In genomic region chr18:7062844-7063243, GRCh38 we compare ENCODE assay signal across 25 cellular contexts. TPM values are rescaled to one million over a fixed set of nuclear protein-coding genes. Genes with fewer than 3 reads are reported as not detected.
"Had no signal": no experiment of that assay in that cellular context is flagged by ENCODE, and none has a peak within 500 bp of the region (broad histone marks: within the 10 kb centered on the region; RNA-seq: fewer than 3 reads in every experiment).

No MANE protein-coding gene starts in this region.

- H3K9me3 ChIP-seq: adrenal gland, MG63, Peyer's patch, SJCRH30, SK-N-SH had no signal

- H3K4me3 Mint-ChIP-seq: activated CD4-positive, alpha-beta T cell treated with anti-CD3 and anti-CD28 coated beads for 36 hours; activated CD8-positive, alpha-beta T cell treated with anti-CD3 and anti-CD28 coated beads for 36 hours; activated naive CD8-positive, alpha-beta T cell treated with anti-CD3 and anti-CD28 coated beads, Interleukin-2, amount 10 ng/mL, durations not matched to agents 7 days and 5 days had no signal

- ATAC-seq: activated CD4-positive, alpha-beta T cell treated with anti-CD3 and anti-CD28 coated beads for 36 hours; activated CD8-positive, alpha-beta T cell treated with anti-CD3 and anti-CD28 coated beads for 36 hours had no signal

- H3K9me2 ChIP-seq: SK-N-SH had no signal

- H3K4me1 ChIP-seq: adrenal gland, Peyer's patch, SJCRH30 had no signal

- H3K27ac ChIP-seq: adrenal gland, Peyer's patch, RWPE1, SJCRH30, WERI-Rb-1 had no signal

- H3K36me3 ChIP-seq: adrenal gland, MG63, Peyer's patch, SJCRH30, WERI-Rb-1 had no signal

- H3K27ac Mint-ChIP-seq: activated CD4-positive, alpha-beta T cell treated with anti-CD3 and anti-CD28 coated beads for 36 hours; activated CD8-positive, alpha-beta T cell treated with anti-CD3 and anti-CD28 coated beads for 36 hours; activated naive CD8-positive, alpha-beta T cell treated with anti-CD3 and anti-CD28 coated beads, Interleukin-2, amount 10 ng/mL, durations not matched to agents 7 days and 5 days had no signal

- H3K9ac ChIP-seq: SK-N-SH had no signal

- H3K9me3 Mint-ChIP-seq: activated naive CD8-positive, alpha-beta T cell treated with anti-CD3 and anti-CD28 coated beads, Interleukin-2, amount 10 ng/mL, durations not matched to agents 7 days and 5 days had no signal

- H3K4me2 ChIP-seq: SK-N-SH had no signal

- H3K4me3 ChIP-seq: adrenal gland, MG63, Peyer's patch, SJCRH30 had no signal

- H3K27me3 ChIP-seq: MG63, Peyer's patch, SJCRH30 had no signal

- DNase-seq: activated CD4-positive, alpha-beta T cell treated with anti-CD3 and anti-CD28 coated beads for 36 hours; activated CD4-positive, alpha-beta T cell treated with anti-CD3 and anti-CD28 coated beads, Interleukin-2, amount 50 U/mL, for 1 hour; activated CD8-positive, alpha-beta memory T cell treated with anti-CD3 and anti-CD28 coated beads, Interleukin-2, amount 50 U/mL, for 48 hours; activated CD8-positive, alpha-beta T cell treated with anti-CD3 and anti-CD28 coated beads for 36 hours; activated naive CD4-positive, alpha-beta T cell treated with anti-CD3 and anti-CD28 coated beads, Interleukin-2, amount 50 U/mL, for 16 hours; activated naive CD8-positive, alpha-beta T cell treated with anti-CD3 and anti-CD28 coated beads, Interleukin-2, amount 10 ng/mL, durations not matched to agents 7 days and 5 days; activated T-cell treated with anti-CD3 and anti-CD28 coated beads, Interleukin-2, amount 50 U/mL, for 1 hour; adrenal gland; anterior cingulate cortex; MG63; MV-4-11; NCI-H1092 treated with DMSO at 0.1 percent for 48 hours; NCI-H1417 treated with DMSO at 0.1 percent for 48 hours; NCI-H1694; NCI-H2029 treated with DMSO at 0.1 percent for 48 hours; NCI-H510A treated with DMSO at 0.1 percent for 48 hours; NCI-H69; Peyer's patch; Right ventricle myocardium superior; SJCRH30; SK-N-SH; T-helper 1 cell; WERI-Rb-1 had no signal

- H3K4me1 Mint-ChIP-seq: activated CD4-positive, alpha-beta T cell treated with anti-CD3 and anti-CD28 coated beads for 36 hours; activated naive CD8-positive, alpha-beta T cell treated with anti-CD3 and anti-CD28 coated beads, Interleukin-2, amount 10 ng/mL, durations not matched to agents 7 days and 5 days had no signal

- H3K36me3 Mint-ChIP-seq: activated naive CD8-positive, alpha-beta T cell treated with anti-CD3 and anti-CD28 coated beads, Interleukin-2, amount 10 ng/mL, durations not matched to agents 7 days and 5 days had no signal

- H3K27me3 Mint-ChIP-seq: activated CD8-positive, alpha-beta T cell treated with anti-CD3 and anti-CD28 coated beads for 36 hours; activated naive CD8-positive, alpha-beta T cell treated with anti-CD3 and anti-CD28 coated beads, Interleukin-2, amount 10 ng/mL, durations not matched to agents 7 days and 5 days had no signal

RNA-seq across cellular contexts. Expression of gene LAMA1, which starts 54.8 kb away (rescaled TPM):
- total RNA-seq: activated CD4-positive, alpha-beta T cell treated with anti-CD3 and anti-CD28 coated beads for 36 hours; activated CD8-positive, alpha-beta T cell treated with anti-CD3 and anti-CD28 coated beads for 36 hours; activated naive CD8-positive, alpha-beta T cell treated with anti-CD3 and anti-CD28 coated beads, Interleukin-2, amount 10 ng/mL, durations not matched to agents 7 days and 5 days; T-helper 2 cell treated with Interferon-gamma antibody and Interleukin-4, amounts not matched to agents 100 ng/mL and 5 ng/mL, for 36 hours had no signal
